In the genomic region with DNA sequence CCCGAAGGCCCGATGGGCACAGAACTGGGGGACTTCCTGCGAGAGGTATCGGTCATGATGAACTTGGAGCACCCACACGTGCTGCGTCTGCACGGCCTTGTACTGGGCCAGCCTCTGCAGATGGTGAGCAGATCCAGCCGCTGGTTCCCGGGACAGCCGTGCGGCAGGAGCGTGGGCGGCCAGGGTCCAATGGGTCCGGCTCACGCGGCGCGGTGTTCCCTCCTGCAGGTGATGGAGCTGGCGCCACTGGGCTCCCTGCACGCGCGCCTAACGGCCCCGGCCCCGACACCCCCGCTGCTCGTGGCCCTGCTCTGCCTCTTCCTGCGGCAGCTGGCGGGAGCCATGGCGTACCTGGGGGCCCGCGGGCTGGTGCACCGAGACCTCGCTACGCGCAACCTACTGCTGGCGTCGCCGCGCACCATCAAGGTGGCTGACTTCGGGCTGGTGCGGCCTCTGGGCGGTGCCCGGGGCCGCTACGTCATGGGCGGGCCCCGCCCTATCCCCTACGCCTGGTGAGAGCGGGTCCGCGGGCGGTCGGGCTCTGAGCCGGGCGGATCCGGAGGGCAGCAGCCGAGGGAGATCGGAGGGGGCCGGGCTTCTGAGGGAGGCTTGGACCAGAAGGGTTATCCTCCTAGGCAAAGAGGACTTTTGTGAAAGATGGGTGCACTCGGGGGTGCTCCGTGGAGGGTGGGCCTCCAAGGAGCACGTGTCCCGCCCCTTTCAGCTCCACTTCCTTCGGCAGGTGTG, we compare ENCODE assay signal across 2 cellular contexts.
TF ChIP-seq lines count a peak whose summit lies in the region.

No MANE protein-coding gene starts in this region.

TF ChIP-seq in K562, 482 proteins besides CTCF, POLR2A, EP300 and RAD21:
- no peak for TF ChIP-seq LEF1 (IDR thresholded peaks at IDR 0.05)
- TF ChIP-seq, protein P1, sequence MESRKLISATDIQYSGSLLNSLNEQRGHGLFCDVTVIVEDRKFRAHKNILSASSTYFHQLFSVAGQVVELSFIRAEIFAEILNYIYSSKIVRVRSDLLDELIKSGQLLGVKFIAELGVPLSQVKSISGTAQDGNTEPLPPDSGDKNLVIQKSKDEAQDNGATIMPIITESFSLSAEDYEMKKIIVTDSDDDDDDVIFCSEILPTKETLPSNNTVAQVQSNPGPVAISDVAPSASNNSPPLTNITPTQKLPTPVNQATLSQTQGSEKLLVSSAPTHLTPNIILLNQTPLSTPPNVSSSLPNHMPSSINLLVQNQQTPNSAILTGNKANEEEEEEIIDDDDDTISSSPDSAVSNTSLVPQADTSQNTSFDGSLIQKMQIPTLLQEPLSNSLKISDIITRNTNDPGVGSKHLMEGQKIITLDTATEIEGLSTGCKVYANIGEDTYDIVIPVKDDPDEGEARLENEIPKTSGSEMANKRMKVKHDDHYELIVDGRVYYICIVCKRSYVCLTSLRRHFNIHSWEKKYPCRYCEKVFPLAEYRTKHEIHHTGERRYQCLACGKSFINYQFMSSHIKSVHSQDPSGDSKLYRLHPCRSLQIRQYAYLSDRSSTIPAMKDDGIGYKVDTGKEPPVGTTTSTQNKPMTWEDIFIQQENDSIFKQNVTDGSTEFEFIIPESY (CRISPR knock-in tag; IDR thresholded peaks at IDR 0.05) = peak; percentile 65; the same call in 1 of the 2 replicates
TF ChIP-seq in K562: peak in this region for 1.

TF ChIP-seq in neural cell, 6 proteins besides CTCF, POLR2A, EP300 and RAD21:
- TF ChIP-seq TAF1 (IDR thresholded peaks at IDR 0.05; ENCODE audit: low read depth) (no peak), SMC3 (conservative IDR thresholded peaks at IDR 0.05; ENCODE audit: poor library complexity) (no peak), POLR2AphosphoS5 (IDR thresholded peaks at IDR 0.05) (peak; percentile 33)
